In genomic region chr12:113190761-113191160, GRCh38 we compare ENCODE assay signal across 13 cellular contexts. TPM values are rescaled to one million over a fixed set of nuclear protein-coding genes. Genes with fewer than 3 reads are reported as not detected.
DNase-seq lines count a peak whose midpoint lies in the region; ATAC-seq and TF ChIP-seq lines count a peak whose summit lies in the region.
"Had no signal": no experiment of that assay in that cellular context is flagged by ENCODE, and none has a peak within 500 bp of the region (broad histone marks: within the 10 kb centered on the region; RNA-seq: fewer than 3 reads in every experiment).

No MANE protein-coding gene starts in this region.

- no peak for TF ChIP-seq CTCF in HCT116 (IDR thresholded peaks at IDR 0.05 in 2 of 3, conservative IDR thresholded peaks at IDR 0.05 in 1 of 3; ENCODE audit: borderline replicate concordance in 1 of 3, insufficient read depth in 1 of 3, low read depth in 2 of 3, low read length in 2 of 3)
- TF ChIP-seq CTCF in glutamatergic neuron (IDR thresholded peaks at IDR 0.05; ENCODE audit: partially characterized antibody, unreplicated experiment): no peak
- no peak for TF ChIP-seq CTCF in upper lobe of left lung (IDR thresholded peaks at IDR 0.05)
- no peak for TF ChIP-seq CTCF in mesothelial cell of epicardium (IDR thresholded peaks at IDR 0.05; ENCODE audit: unreplicated experiment)

- peaks cover 45 to 68% of the 10 kb centered on the region in 2 experiments for H3K4me1 ChIP-seq in HCT116 (ENCODE audit: control insufficient read depth in 1 of 2, insufficient read depth in 2 of 2, low read length in 2 of 2)
- peaks cover 0 to 2% of the 10 kb centered on the region in 2 donors for H3K4me1 ChIP-seq in aorta (ENCODE audit: control insufficient read depth in 1 of 2, insufficient read depth in 2 of 2, low read length in 2 of 2)
- H3K4me1 ChIP-seq in upper lobe of left lung: peaks cover 18 to 30% (median 23%) of the 10 kb centered on the region in 4 donors

- no TSS peak for BruUV-seq in HCT116 (replicated peaks; lab: Mats Ljungman, UMichigan)

- ATAC-seq in HCT116 (peak; percentile 75), SK-N-SH treated with all-trans-retinoic acid at 6 μM for 48 hours (peak; percentile 61), aorta (ENCODE audit: low FRiP score) (no peak), upper lobe of left lung (ENCODE audit: low FRiP score in 2 of 2) (no peak), HG03175 (IDR thresholded peaks at IDR 0.05; ENCODE audit: unreplicated experiment) (no peak)

- peak overlapping the region; percentile 27; the same call in 1 of the 2 replicates for H3K4me2 ChIP-seq in HCT116 (ENCODE audit: low read length)

- CTCF ChIA-PET in HCT116 (lab: Charles Lee): no interaction called here

- TF ChIP-seq POLR2A in HCT116 (IDR thresholded peaks at IDR 0.05; ENCODE audit: borderline replicate concordance, extremely low read depth, insufficient read depth, insufficient read length) (no peak), upper lobe of left lung (IDR thresholded peaks at IDR 0.05) (no peak)

- in situ Hi-C loops in ACHN (cut with HindIII; ENCODE audit: low pct_ligation_motif_present, low pct_unique_long_range_greater_than_20kb, low sequenced_read_pairs): no loop called here

- H4K20me1 ChIP-seq in HCT116 (ENCODE audit: insufficient read depth): no peaks in the 10 kb centered on the region

- 87 to 92% methylated on average over 4 of the region's 4 CpGs for WGBS in aorta, 2 donors
- 96 to 99% methylated on average over 4 of the region's 4 CpGs for WGBS in upper lobe of left lung, 2 donors

- intact Hi-C loops in HCT116 (cut with micrococcal nuclease): loop anchor here (10.0 kb wide), 1 partner anchor 144 kb away; the partner anchor contains the start of gene SLC8B1
- intact Hi-C loops in aorta (cut with DNase I): no loop called here

- no peaks in the 10 kb centered on the region for H3K27me3 ChIP-seq in HCT116 (ENCODE audit: insufficient read depth, low read length)
- H3K27me3 ChIP-seq in aorta (ENCODE audit: control insufficient read depth in 1 of 2, insufficient read depth in 2 of 2, low read length in 1 of 2): no peaks in the 10 kb centered on the region
- H3K27me3 ChIP-seq in upper lobe of left lung: no peaks in the 10 kb centered on the region

- H3K36me3 ChIP-seq in HCT116 (ENCODE audit: control insufficient read depth in 1 of 2, insufficient read depth in 2 of 2, low read length in 2 of 2) (peaks cover 6 to 24% of the 10 kb centered on the region in 2 experiments; a peak in 2 of 4 replicates), aorta (ENCODE audit: control insufficient read depth in 1 of 2, insufficient read depth in 2 of 2, low read length in 1 of 2) (no peaks in the 10 kb centered on the region), upper lobe of left lung (peaks cover 2 to 20% (median 14%) of the 10 kb centered on the region in 4 donors)

- peaks cover 23% of the 10 kb centered on the region for H3K79me2 ChIP-seq in HCT116 (ENCODE audit: insufficient read depth, low read length)

- H3K36me3 Mint-ChIP-seq in glutamatergic neuron (ENCODE audit: unreplicated experiment) (no peaks in the 10 kb centered on the region), mesothelial cell of epicardium (peaks cover 23% of the 10 kb centered on the region)

- RAD21 ChIA-PET in HCT116 (lab: Charles Lee; ENCODE audit: low non-redundant PET in 1 of 2, low total read pairs in 2 of 2, uncharacterized antibody in 2 of 2, unreplicated experiment in 2 of 2): no interaction called here

- peak overlapping the region; percentile 27; the same call in 1 of the 2 replicates for H3K9ac ChIP-seq in HCT116 (ENCODE audit: low read length)

- H3K27me3 Mint-ChIP-seq in glutamatergic neuron (ENCODE audit: unreplicated experiment): no peaks in the 10 kb centered on the region
- H3K27me3 Mint-ChIP-seq in mesothelial cell of epicardium (ENCODE audit: low read depth): no peaks in the 10 kb centered on the region
- H3K27me3 Mint-ChIP-seq: CD4-positive, alpha-beta T cell had no signal

- H3K9me3 ChIP-seq in HCT116 (ENCODE audit: control insufficient read depth in 1 of 2, insufficient read depth in 1 of 2, low read depth in 1 of 2, low read length in 2 of 2) (no peaks in the 10 kb centered on the region), aorta (ENCODE audit: control insufficient read depth, low read length) (no peaks in the 10 kb centered on the region), upper lobe of left lung (no peaks in the 10 kb centered on the region)

- DNase-seq in ACHN (peak; percentile 88), HCT116 (ENCODE audit: low read depth, low spot score) (peak; percentile 66), glutamatergic neuron (peak; percentile 31), aorta (no peak), upper lobe of left lung (no peak), mesothelial cell of epicardium (ENCODE audit: low spot score in 2 of 2, unreplicated experiment in 2 of 2) (no peak)
- DNase-seq: activated effector memory CD4-positive, alpha-beta T cell treated with Interleukin-2 at 50 U/mL for 16 hours; CD4-positive, alpha-beta T cell; NCI-H1694 treated with DMSO at 0.1 percent for 48 hours had no signal

- H3K4me1 Mint-ChIP-seq in glutamatergic neuron (ENCODE audit: low read depth, unreplicated experiment) (peaks cover 12% of the 10 kb centered on the region), mesothelial cell of epicardium (peaks cover 25% of the 10 kb centered on the region)

- H3K4me3 ChIP-seq in HCT116 (replicated peaks in 1 of 2; ENCODE audit: low read depth in 1 of 2, low read length in 2 of 2): no peak overlapping the region
- no peak overlapping the region for H3K4me3 ChIP-seq in aorta (ENCODE audit: low read length in 2 of 2)
- no peak overlapping the region for H3K4me3 ChIP-seq in upper lobe of left lung

- no peak for TF ChIP-seq EP300 in upper lobe of left lung (IDR thresholded peaks at IDR 0.05)

- H3K9me2 ChIP-seq in HCT116 (ENCODE audit: insufficient read depth): no peaks in the 10 kb centered on the region

- H2AFZ ChIP-seq in HCT116 (ENCODE audit: low read depth, low read length, poor library complexity, severe bottlenecking): no peak overlapping the region

- POLR2A ChIA-PET in HCT116 (lab: Charles Lee): interaction anchor here (1.8 kb wide), 1 partner anchor 31 kb away, joined by 5 read pairs; the partner anchor contains the start of gene TPCN1

- H3K4me3 Mint-ChIP-seq in glutamatergic neuron (ENCODE audit: unreplicated experiment) (no peak overlapping the region), mesothelial cell of epicardium (no peak overlapping the region)
- H3K4me3 Mint-ChIP-seq: CD4-positive, alpha-beta T cell had no signal

- TF ChIP-seq RAD21 in HCT116 (IDR thresholded peaks at IDR 0.05; ENCODE audit: low read depth): no peak

- H3K27ac Mint-ChIP-seq in glutamatergic neuron (ENCODE audit: unreplicated experiment) (no peak overlapping the region), mesothelial cell of epicardium (no peak overlapping the region)
- H3K27ac Mint-ChIP-seq: CD4-positive, alpha-beta T cell had no signal

- H3K9me3 Mint-ChIP-seq in glutamatergic neuron (ENCODE audit: unreplicated experiment): peaks cover 2% of the 10 kb centered on the region
- H3K9me3 Mint-ChIP-seq in mesothelial cell of epicardium: no peaks in the 10 kb centered on the region
- H3K9me3 Mint-ChIP-seq: CD4-positive, alpha-beta T cell had no signal

- H3K27ac ChIP-seq in HCT116 (ENCODE audit: low read depth, low read length) (peak overlapping the region; percentile 86), aorta (ENCODE audit: low read depth in 1 of 2, low read length in 2 of 2) (no peak overlapping the region), upper lobe of left lung (no peak overlapping the region)
- H3K27ac ChIP-seq: epithelial cell of prostate had no signal

TF ChIP-seq in SK-N-SH treated with all-trans-retinoic acid at 6 μM for 48 hours, 23 proteins besides CTCF, POLR2A, EP300 and RAD21 (continues in another document):
- TF ChIP-seq TOX (CRISPR knock-in tag; IDR thresholded peaks at IDR 0.05; ENCODE audit: borderline replicate concordance) (no peak), CSDC2 (CRISPR knock-in tag; IDR thresholded peaks at IDR 0.05) (no peak), ARNTL (CRISPR knock-in tag; IDR thresholded peaks at IDR 0.05; ENCODE audit: borderline replicate concordance, low read depth) (no peak), ZC3H10 (CRISPR knock-in tag; IDR thresholded peaks at IDR 0.05) (no peak), RARB (CRISPR knock-in tag; IDR thresholded peaks at IDR 0.05) (no peak)

RNA-seq across cellular contexts. Expression of gene RITA1, which starts 5.2 kb away (rescaled TPM):
- total RNA-seq in HCT116 (2021; ENCODE audit: unreplicated experiment) (20.7 TPM), glutamatergic neuron (ENCODE audit: unreplicated experiment) (6.7 TPM), aorta (10 to 100 TPM in 1 of 2 donors, 1 to 10 TPM in 1; 6.1 to 10.0 TPM), upper lobe of left lung (10 to 100 TPM; 11.5 to 25.2 (median 17.6) TPM), mesothelial cell of epicardium (15.2 to 15.4 TPM (median 15.3 TPM) in 3 replicates)
- polyA plus RNA-seq in HCT116 (2012): 14.2 and 15.8 TPM in 2 replicates
- 10 to 100 TPM; 10.8 to 11.5 TPM for polyA plus RNA-seq in aorta

RNA-seq across cellular contexts. Expression of gene DDX54, which starts 5.5 kb away (rescaled TPM):
- 110 TPM for total RNA-seq in HCT116 (2021; ENCODE audit: unreplicated experiment)
- polyA plus RNA-seq in HCT116 (2012): 69.3 and 81.2 TPM in 2 replicates
- total RNA-seq in glutamatergic neuron (ENCODE audit: unreplicated experiment): 16.9 TPM
- total RNA-seq in aorta: 10 to 100 TPM; 47.2 to 48.6 TPM
- polyA plus RNA-seq in aorta: 10 to 100 TPM; 12.6 to 70.8 TPM
- total RNA-seq in upper lobe of left lung: 10 to 100 TPM; 43.3 to 81.5 (median 58.9) TPM
- 66.7 to 74.5 TPM (median 69.0 TPM) in 3 replicates for total RNA-seq in mesothelial cell of epicardium

RNA-seq across cellular contexts. Expression of gene TPCN1, which starts 30.5 kb away (rescaled TPM):
- total RNA-seq in HCT116 (2021; ENCODE audit: unreplicated experiment): 29.7 TPM
- 23.5 and 29.4 TPM in 2 replicates for polyA plus RNA-seq in HCT116 (2012)
- 7.9 TPM for total RNA-seq in glutamatergic neuron (ENCODE audit: unreplicated experiment)
- total RNA-seq in aorta: 100 to 1,000 TPM in 1 of 2 donors, 10 to 100 TPM in 1; 65.9 to 128 TPM
- 100 to 1,000 TPM in 1 of 2 donors, 10 to 100 TPM in 1; 21.4 to 108 TPM for polyA plus RNA-seq in aorta
- 100 to 1,000 TPM in 1 of 6 donors, 10 to 100 TPM in 5; 36.6 to 193 (median 52.2) TPM for total RNA-seq in upper lobe of left lung
- total RNA-seq in mesothelial cell of epicardium: 40.0 to 46.0 TPM (median 42.7 TPM) in 3 replicates

RNA-seq across cellular contexts. Expression of gene CFAP73, which starts 41.2 kb away (rescaled TPM):
- total RNA-seq in HCT116 (2021; ENCODE audit: unreplicated experiment) (0.34 TPM), glutamatergic neuron (ENCODE audit: unreplicated experiment) (not detected), aorta (not detected), upper lobe of left lung (10 to 100 TPM in 3 of 6 donors, 1 to 10 TPM in 2, under 1 TPM in 1; 0.97 to 34.1 (median 15.4) TPM), mesothelial cell of epicardium (not detected in 3 replicates)
- 0.17 and 0.40 TPM in 2 replicates for polyA plus RNA-seq in HCT116 (2012)
- polyA plus RNA-seq in aorta: under 1 TPM in 1 of 2 donors, not detected in 1; 0.10 TPM
- total RNA-seq: mononuclear cell had no signal

RNA-seq across cellular contexts. Expression of gene RASAL1, which starts 55.2 kb away (rescaled TPM):
- 16.0 TPM for total RNA-seq in HCT116 (2021; ENCODE audit: unreplicated experiment)
- 11.2 and 11.7 TPM in 2 replicates for polyA plus RNA-seq in HCT116 (2012)
- not detected for total RNA-seq in glutamatergic neuron (ENCODE audit: unreplicated experiment)
- total RNA-seq in aorta: not detected
- polyA plus RNA-seq in aorta: not detected
- total RNA-seq in upper lobe of left lung: 1 to 10 TPM in 1 of 6 donors, under 1 TPM in 2, not detected in 3; 0.27 to 4.2 (median 0.60) TPM
- 0.61 to 1.2 TPM (median 0.65 TPM) in 3 replicates for total RNA-seq in mesothelial cell of epicardium

Comparison
In these comparisons a context has a peak if more than half of its experiments do, and no peak if none do; other contexts are left out.
1. DNase-seq: peak in ACHN (single experiment), HCT116 (single experiment) and glutamatergic neuron (single experiment); none in aorta (0 of 2), upper lobe of left lung (0 of 2) and mesothelial cell of epicardium (0 of 2).
2. ATAC-seq: peak in HCT116 (single experiment) and SK-N-SH treated with all-trans-retinoic acid at 6 μM for 48 hours (single experiment); none in aorta (single experiment), upper lobe of left lung (0 of 2) and HG03175 (single experiment).